1 cellular context compared by ENCODE assay signal in genomic region chr17:8156174-8156992, GRCh38.
A peak's percentile ranks its signal among the peaks of the same experiment; 100 is the strongest.
TF ChIP-seq lines count a peak whose summit lies in the region.

No MANE protein-coding gene starts in this region.

TF ChIP-seq in HepG2, 621 proteins besides CTCF, POLR2A, EP300 and RAD21 (continued from another document):
- peak; percentile 11; the same call in 1 of the 2 replicates for TF ChIP-seq YEATS2 (CRISPR knock-in tag; IDR thresholded peaks at IDR 0.05; ENCODE audit: borderline replicate concordance)
- TF ChIP-seq HIVEP1 (CRISPR knock-in tag; IDR thresholded peaks at IDR 0.05): peak; percentile 72; the same call in 1 of the 2 replicates
- TF ChIP-seq ZNF713 (CRISPR knock-in tag; IDR thresholded peaks at IDR 0.05): no peak
- peak; percentile 33; the same call in 1 of the 2 replicates for TF ChIP-seq GATAD2A (CRISPR knock-in tag; IDR thresholded peaks at IDR 0.05)
- TF ChIP-seq ZNF609 (CRISPR knock-in tag; IDR thresholded peaks at IDR 0.05; ENCODE audit: borderline replicate concordance): peak; percentile 18; the same call in 1 of the 2 replicates
- no peak for TF ChIP-seq REPIN1 (CRISPR knock-in tag; IDR thresholded peaks at IDR 0.05; ENCODE audit: borderline replicate concordance, low read depth)
- TF ChIP-seq TBX2 (CRISPR knock-in tag; IDR thresholded peaks at IDR 0.05; ENCODE audit: borderline replicate concordance): peak; percentile 87; the same call in 1 of the 2 replicates
- no peak for TF ChIP-seq ZSCAN29 (CRISPR knock-in tag; conservative IDR thresholded peaks at IDR 0.05)
- TF ChIP-seq MED13 (CRISPR knock-in tag; IDR thresholded peaks at IDR 0.05): 0 out of 2 replicates have a peak, but pooled peaks have one; percentile 26
- no peak for TF ChIP-seq E2F2 (CRISPR knock-in tag; IDR thresholded peaks at IDR 0.05; ENCODE audit: borderline replicate concordance)
- no peak for TF ChIP-seq RAD51 (IDR thresholded peaks at IDR 0.05; ENCODE audit: borderline replicate concordance)
- TF ChIP-seq MXD3 (CRISPR knock-in tag; IDR thresholded peaks at IDR 0.05): 0 out of 2 replicates have a peak, but pooled peaks have one; percentile 28
- TF ChIP-seq NAIF1 (CRISPR knock-in tag; IDR thresholded peaks at IDR 0.05; ENCODE audit: borderline replicate concordance): peak; percentile 84
- TF ChIP-seq HNF1B (CRISPR knock-in tag; IDR thresholded peaks at IDR 0.05): peak; percentile 43; the same call in 1 of the 2 replicates
- TF ChIP-seq STAT5B (CRISPR knock-in tag; IDR thresholded peaks at IDR 0.05): no peak
- TF ChIP-seq ATF4 (CRISPR knock-in tag; IDR thresholded peaks at IDR 0.05): 0 out of 4 replicates have a peak, but pooled peaks of 1 of the 2 experiments have one; percentile 13
- peak; percentile 41; the same call in 1 of the 2 replicates for TF ChIP-seq ZFY (CRISPR knock-in tag; IDR thresholded peaks at IDR 0.05)
